1 cellular context compared by ENCODE assay signal in genomic region chr18:51182824-51183223, GRCh38.
TF ChIP-seq lines count a peak whose summit lies in the region.

No MANE protein-coding gene starts in this region.

TF ChIP-seq in GM12878, 131 proteins besides CTCF, POLR2A, EP300 and RAD21:
- TF ChIP-seq FOXK2 (IDR thresholded peaks at IDR 0.05) (no peak), GABPA (IDR thresholded peaks at IDR 0.05; ENCODE audit: low read depth) (no peak), KAT2A (conservative IDR thresholded peaks at IDR 0.05; ENCODE audit: control insufficient read depth, low read depth, low read length) (no peak), TCF12 (IDR thresholded peaks at IDR 0.05; ENCODE audit: low read depth, low read length) (no peak), TAF1 (IDR thresholded peaks at IDR 0.05; ENCODE audit: borderline replicate concordance, low read depth, low read length) (no peak), DPF2 (IDR thresholded peaks at IDR 0.05) (no peak), MTA3 (IDR thresholded peaks at IDR 0.05; ENCODE audit: borderline replicate concordance, low read length) (no peak), MXI1 (IDR thresholded peaks at IDR 0.05; ENCODE audit: low read depth, low read length) (no peak), CEBPZ (IDR thresholded peaks at IDR 0.05; ENCODE audit: low read depth, low read length) (no peak), STAT3 (IDR thresholded peaks at IDR 0.05; ENCODE audit: low read depth, low read length) (no peak), TCF7 (IDR thresholded peaks at IDR 0.05; ENCODE audit: borderline replicate concordance) (no peak), ESRRA (IDR thresholded peaks at IDR 0.05; ENCODE audit: low read length) (no peak), EGR1 (IDR thresholded peaks at IDR 0.05; ENCODE audit: borderline replicate concordance in 1 of 2, low read depth in 2 of 2, low read length in 2 of 2) (no peak), RBBP5 (conservative IDR thresholded peaks at IDR 0.05) (no peak), RCOR1 (conservative IDR thresholded peaks at IDR 0.05; ENCODE audit: low read depth, low read length) (no peak), KLF5 (IDR thresholded peaks at IDR 0.05; ENCODE audit: partially characterized antibody) (no peak)
- TF ChIP-seq, protein P1, sequence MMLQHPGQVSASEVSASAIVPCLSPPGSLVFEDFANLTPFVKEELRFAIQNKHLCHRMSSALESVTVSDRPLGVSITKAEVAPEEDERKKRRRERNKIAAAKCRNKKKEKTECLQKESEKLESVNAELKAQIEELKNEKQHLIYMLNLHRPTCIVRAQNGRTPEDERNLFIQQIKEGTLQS (IDR thresholded peaks at IDR 0.05; ENCODE audit: borderline replicate concordance, extremely low read depth, low read depth, low read length): no peak
- TF ChIP-seq, protein P2, sequence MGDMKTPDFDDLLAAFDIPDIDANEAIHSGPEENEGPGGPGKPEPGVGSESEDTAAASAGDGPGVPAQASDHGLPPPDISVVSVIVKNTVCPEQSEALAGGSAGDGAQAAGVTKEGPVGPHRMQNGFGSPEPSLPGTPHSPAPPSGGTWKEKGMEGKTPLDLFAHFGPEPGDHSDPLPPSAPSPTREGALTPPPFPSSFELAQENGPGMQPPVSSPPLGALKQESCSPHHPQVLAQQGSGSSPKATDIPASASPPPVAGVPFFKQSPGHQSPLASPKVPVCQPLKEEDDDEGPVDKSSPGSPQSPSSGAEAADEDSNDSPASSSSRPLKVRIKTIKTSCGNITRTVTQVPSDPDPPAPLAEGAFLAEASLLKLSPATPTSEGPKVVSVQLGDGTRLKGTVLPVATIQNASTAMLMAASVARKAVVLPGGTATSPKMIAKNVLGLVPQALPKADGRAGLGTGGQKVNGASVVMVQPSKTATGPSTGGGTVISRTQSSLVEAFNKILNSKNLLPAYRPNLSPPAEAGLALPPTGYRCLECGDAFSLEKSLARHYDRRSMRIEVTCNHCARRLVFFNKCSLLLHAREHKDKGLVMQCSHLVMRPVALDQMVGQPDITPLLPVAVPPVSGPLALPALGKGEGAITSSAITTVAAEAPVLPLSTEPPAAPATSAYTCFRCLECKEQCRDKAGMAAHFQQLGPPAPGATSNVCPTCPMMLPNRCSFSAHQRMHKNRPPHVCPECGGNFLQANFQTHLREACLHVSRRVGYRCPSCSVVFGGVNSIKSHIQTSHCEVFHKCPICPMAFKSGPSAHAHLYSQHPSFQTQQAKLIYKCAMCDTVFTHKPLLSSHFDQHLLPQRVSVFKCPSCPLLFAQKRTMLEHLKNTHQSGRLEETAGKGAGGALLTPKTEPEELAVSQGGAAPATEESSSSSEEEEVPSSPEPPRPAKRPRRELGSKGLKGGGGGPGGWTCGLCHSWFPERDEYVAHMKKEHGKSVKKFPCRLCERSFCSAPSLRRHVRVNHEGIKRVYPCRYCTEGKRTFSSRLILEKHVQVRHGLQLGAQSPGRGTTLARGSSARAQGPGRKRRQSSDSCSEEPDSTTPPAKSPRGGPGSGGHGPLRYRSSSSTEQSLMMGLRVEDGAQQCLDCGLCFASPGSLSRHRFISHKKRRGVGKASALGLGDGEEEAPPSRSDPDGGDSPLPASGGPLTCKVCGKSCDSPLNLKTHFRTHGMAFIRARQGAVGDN (IDR thresholded peaks at IDR 0.05): no peak
- TF ChIP-seq, protein P3, sequence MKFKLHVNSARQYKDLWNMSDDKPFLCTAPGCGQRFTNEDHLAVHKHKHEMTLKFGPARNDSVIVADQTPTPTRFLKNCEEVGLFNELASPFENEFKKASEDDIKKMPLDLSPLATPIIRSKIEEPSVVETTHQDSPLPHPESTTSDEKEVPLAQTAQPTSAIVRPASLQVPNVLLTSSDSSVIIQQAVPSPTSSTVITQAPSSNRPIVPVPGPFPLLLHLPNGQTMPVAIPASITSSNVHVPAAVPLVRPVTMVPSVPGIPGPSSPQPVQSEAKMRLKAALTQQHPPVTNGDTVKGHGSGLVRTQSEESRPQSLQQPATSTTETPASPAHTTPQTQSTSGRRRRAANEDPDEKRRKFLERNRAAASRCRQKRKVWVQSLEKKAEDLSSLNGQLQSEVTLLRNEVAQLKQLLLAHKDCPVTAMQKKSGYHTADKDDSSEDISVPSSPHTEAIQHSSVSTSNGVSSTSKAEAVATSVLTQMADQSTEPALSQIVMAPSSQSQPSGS (IDR thresholded peaks at IDR 0.05; ENCODE audit: low read length): no peak
